Comparison of ENCODE assay signal across 23 cellular contexts in genomic region chr13:47111499-47111898, GRCh38.
"Had no signal": no experiment of that assay in that cellular context is flagged by ENCODE, and none has a peak within 500 bp of the region (broad histone marks: within the 10 kb centered on the region; RNA-seq: fewer than 3 reads in every experiment).

No MANE protein-coding gene starts in this region.

- H3K9me3 Mint-ChIP-seq: activated CD4-positive, alpha-beta memory T cell treated with anti-CD3 and anti-CD28 coated beads for 36 hours; activated naive CD4-positive, alpha-beta T cell treated with anti-CD3 and anti-CD28 coated beads, Interleukin-2, amount 10 ng/mL, durations not matched to agents 7 days and 5 days; dendritic cell treated with granulocyte-macrophage colony-stimulating factor and Interleukin-4, amounts not matched to agents 40 ng/mL and 50 ng/mL, for 4 days; natural killer cell; stimulated activated effector memory CD8-positive, alpha-beta T cell treated with anti-CD3 and anti-CD28 coated beads, Interleukin-12 subunit alpha, Interleukin-12 subunit beta, amount 100 ng/mL, for 72 hours had no signal

- H3K36me3 ChIP-seq: left lung, tibial nerve had no signal

- H3K27me3 Mint-ChIP-seq: activated CD4-positive, alpha-beta memory T cell treated with anti-CD3 and anti-CD28 coated beads for 36 hours; activated naive CD4-positive, alpha-beta T cell treated with anti-CD3 and anti-CD28 coated beads, Interleukin-2, amount 10 ng/mL, durations not matched to agents 7 days and 5 days; dendritic cell treated with granulocyte-macrophage colony-stimulating factor and Interleukin-4, amounts not matched to agents 40 ng/mL and 50 ng/mL, for 4 days; stimulated activated naive CD8-positive, alpha-beta T cell treated with anti-CD3 and anti-CD28 coated beads, Interleukin-15, amount 100 ng/mL, for 72 hours; T-helper 17 cell had no signal

- DNase-seq: activated CD4-positive, alpha-beta memory T cell treated with anti-CD3 and anti-CD28 coated beads for 36 hours; activated CD4-positive, alpha-beta T cell treated with anti-CD3 and anti-CD28 coated beads for 4 hours; activated CD4-positive, CD25-positive, alpha-beta regulatory T cell; activated effector memory CD4-positive, alpha-beta T cell treated with anti-CD3 and anti-CD28 coated beads, Interleukin-2, amount 50 U/mL, for 16 hours; activated naive CD4-positive, alpha-beta T cell treated with anti-CD3 and anti-CD28 coated beads, Interleukin-2, amount 10 ng/mL, durations not matched to agents 7 days and 5 days; amygdala; effector CD4-positive, alpha-beta T cell; erythroblast; hippocampal formation; kidney glomerular epithelial cell; natural killer cell; nucleus accumbens; stimulated activated CD4-positive, alpha-beta T cell treated with anti-CD3 and anti-CD28 coated beads, Interleukin-1b, Interleukin-23, amount 100 ng/mL, for 48 hours; stimulated activated naive CD8-positive, alpha-beta T cell treated with anti-CD3 and anti-CD28 coated beads, Interleukin-15, amount 100 ng/mL, for 72 hours; T-helper 17 cell had no signal

- H3K9me3 ChIP-seq: left lung, tibial nerve had no signal

- H3K27ac ChIP-seq: foreskin keratinocyte, left lung, parathyroid adenoma, tibial nerve had no signal

- H3K27me3 ChIP-seq: foreskin keratinocyte, left lung, tibial nerve had no signal

- H3K4me1 ChIP-seq: left lung, parathyroid adenoma, tibial nerve had no signal

- H3K4me1 Mint-ChIP-seq: stimulated activated effector memory CD8-positive, alpha-beta T cell treated with anti-CD3 and anti-CD28 coated beads, Interleukin-12 subunit alpha, Interleukin-12 subunit beta, amount 100 ng/mL, for 72 hours; T-helper 17 cell had no signal

- H3K4me3 ChIP-seq: left lung, lung, tibial nerve had no signal

- ATAC-seq: left lung; natural killer cell; right cardiac atrium; stimulated activated effector memory CD8-positive, alpha-beta T cell treated with anti-CD3 and anti-CD28 coated beads, Interleukin-12 subunit alpha, Interleukin-12 subunit beta, amount 100 ng/mL, for 72 hours; stimulated activated naive CD8-positive, alpha-beta T cell treated with anti-CD3 and anti-CD28 coated beads, Interleukin-15, amount 100 ng/mL, for 72 hours; T-helper 17 cell had no signal

- H3K9ac ChIP-seq: parathyroid adenoma had no signal

- H3K27ac Mint-ChIP-seq: activated CD4-positive, alpha-beta memory T cell treated with anti-CD3 and anti-CD28 coated beads for 36 hours; activated naive CD4-positive, alpha-beta T cell treated with anti-CD3 and anti-CD28 coated beads, Interleukin-2, amount 10 ng/mL, durations not matched to agents 7 days and 5 days; dendritic cell treated with granulocyte-macrophage colony-stimulating factor and Interleukin-4, amounts not matched to agents 40 ng/mL and 50 ng/mL, for 4 days; natural killer cell; stimulated activated effector memory CD8-positive, alpha-beta T cell treated with anti-CD3 and anti-CD28 coated beads, Interleukin-12 subunit alpha, Interleukin-12 subunit beta, amount 100 ng/mL, for 72 hours; T-helper 17 cell had no signal

- H3K4me3 Mint-ChIP-seq: activated CD4-positive, alpha-beta memory T cell treated with anti-CD3 and anti-CD28 coated beads for 36 hours; activated naive CD4-positive, alpha-beta T cell treated with anti-CD3 and anti-CD28 coated beads, Interleukin-2, amount 10 ng/mL, durations not matched to agents 7 days and 5 days; dendritic cell treated with granulocyte-macrophage colony-stimulating factor and Interleukin-4, amounts not matched to agents 40 ng/mL and 50 ng/mL, for 4 days; natural killer cell; stimulated activated effector memory CD8-positive, alpha-beta T cell treated with anti-CD3 and anti-CD28 coated beads, Interleukin-12 subunit alpha, Interleukin-12 subunit beta, amount 100 ng/mL, for 72 hours; stimulated activated naive CD8-positive, alpha-beta T cell treated with anti-CD3 and anti-CD28 coated beads, Interleukin-15, amount 100 ng/mL, for 72 hours; T-helper 17 cell had no signal

- H2AFZ ChIP-seq: parathyroid adenoma had no signal

- H3K79me2 ChIP-seq: parathyroid adenoma had no signal

- H3K36me3 Mint-ChIP-seq: activated CD4-positive, alpha-beta memory T cell treated with anti-CD3 and anti-CD28 coated beads for 36 hours; activated naive CD4-positive, alpha-beta T cell treated with anti-CD3 and anti-CD28 coated beads, Interleukin-2, amount 10 ng/mL, durations not matched to agents 7 days and 5 days; natural killer cell; stimulated activated effector memory CD8-positive, alpha-beta T cell treated with anti-CD3 and anti-CD28 coated beads, Interleukin-12 subunit alpha, Interleukin-12 subunit beta, amount 100 ng/mL, for 72 hours had no signal
